Comparison of ENCODE assay signal across 1 cellular context in genomic region chr22:37196539-37197450, GRCh38.
A peak's percentile ranks its signal among the peaks of the same experiment; 100 is the strongest.
TF ChIP-seq lines count a peak whose summit lies in the region.

No MANE protein-coding gene starts in this region.

TF ChIP-seq in HepG2, 621 proteins besides CTCF, POLR2A, EP300 and RAD21 (continued from another document and continues in another):
- TF ChIP-seq SKIL (CRISPR knock-in tag; IDR thresholded peaks at IDR 0.05; ENCODE audit: borderline replicate concordance), result 0 out of 2 replicates have a peak, but pooled peaks have one; percentile 39
- peak; percentile 16; the same call in 1 of the 2 replicates for TF ChIP-seq YEATS4 (CRISPR knock-in tag; IDR thresholded peaks at IDR 0.05; ENCODE audit: borderline replicate concordance)
- no peak for TF ChIP-seq ZNF143 (CRISPR knock-in tag; IDR thresholded peaks at IDR 0.05)
- TF ChIP-seq KMT2B (CRISPR knock-in tag; IDR thresholded peaks at IDR 0.05), result no peak
- TF ChIP-seq ZNF343 (CRISPR knock-in tag; IDR thresholded peaks at IDR 0.05), result 0 out of 2 replicates have a peak, but pooled peaks have one; percentile 80
- peak; percentile 52; the same call in 1 of the 2 replicates for TF ChIP-seq ZFP90 (CRISPR knock-in tag; IDR thresholded peaks at IDR 0.05; ENCODE audit: borderline replicate concordance)
- peak; percentile 98; the same call in 1 of the 2 replicates for TF ChIP-seq ZBTB46 (CRISPR knock-in tag; IDR thresholded peaks at IDR 0.05; ENCODE audit: borderline replicate concordance)
- 0 out of 2 replicates have a peak, but pooled peaks have one; percentile 59 for TF ChIP-seq NCOA1 (CRISPR knock-in tag; IDR thresholded peaks at IDR 0.05)
- TF ChIP-seq ZBTB8A (CRISPR knock-in tag; IDR thresholded peaks at IDR 0.05; ENCODE audit: borderline replicate concordance, low read depth), result no peak
- TF ChIP-seq AKAP8 (CRISPR knock-in tag; IDR thresholded peaks at IDR 0.05), result 0 out of 2 replicates have a peak, but pooled peaks have one; percentile 62
- peak; percentile 89 for TF ChIP-seq PATZ1 (CRISPR knock-in tag; IDR thresholded peaks at IDR 0.05)
- peak; percentile 41; the same call in 1 of the 2 replicates for TF ChIP-seq UBTF (CRISPR knock-in tag; IDR thresholded peaks at IDR 0.05)
- TF ChIP-seq ARNT (IDR thresholded peaks at IDR 0.05), result no peak
- peak; percentile 40; the same call in 1 of the 2 replicates for TF ChIP-seq ZMYM3 (CRISPR knock-in tag; IDR thresholded peaks at IDR 0.05)
- TF ChIP-seq ZNF772 (CRISPR knock-in tag; IDR thresholded peaks at IDR 0.05), result 0 out of 2 replicates have a peak, but pooled peaks have one; percentile 28
- TF ChIP-seq ATF3 (CRISPR knock-in tag; IDR thresholded peaks at IDR 0.05), result no peak; the same call in none of the 2 replicates
- peak; percentile 89 for TF ChIP-seq ZBTB7B (CRISPR knock-in tag; IDR thresholded peaks at IDR 0.05)
- no peak for TF ChIP-seq NR3C1 (CRISPR knock-in tag; IDR thresholded peaks at IDR 0.05)
- TF ChIP-seq ARID2 (CRISPR knock-in tag; IDR thresholded peaks at IDR 0.05; ENCODE audit: borderline replicate concordance), result no peak
- TF ChIP-seq RARA (CRISPR knock-in tag; IDR thresholded peaks at IDR 0.05), result peak; percentile 50; the same call in 1 of the 2 replicates
- no peak for TF ChIP-seq PTBP1 (IDR thresholded peaks at IDR 0.05; ENCODE audit: low read depth, low read length, poor library complexity, severe bottlenecking)
- TF ChIP-seq ZNF570 (CRISPR knock-in tag; IDR thresholded peaks at IDR 0.05; ENCODE audit: borderline replicate concordance), result 0 out of 2 replicates have a peak, but pooled peaks have one; percentile 73
- TF ChIP-seq ZNF883 (CRISPR knock-in tag; IDR thresholded peaks at IDR 0.05; ENCODE audit: not compliant biosample characterization), result no peak
- peak; percentile 69; the same call in 1 of the 2 replicates for TF ChIP-seq SPEN (CRISPR knock-in tag; IDR thresholded peaks at IDR 0.05; ENCODE audit: low read depth)
- peak; percentile 97 for TF ChIP-seq PRDM10 (CRISPR knock-in tag; IDR thresholded peaks at IDR 0.05; ENCODE audit: low read depth)
- TF ChIP-seq HMGXB3 (CRISPR knock-in tag; IDR thresholded peaks at IDR 0.05; ENCODE audit: borderline replicate concordance), result no peak
- TF ChIP-seq HDAC2 (CRISPR knock-in tag; IDR thresholded peaks at IDR 0.05), result 0 out of 2 replicates have a peak, but pooled peaks have one; percentile 31
- no peak for TF ChIP-seq ZNF274 (CRISPR knock-in tag; IDR thresholded peaks at IDR 0.05)
- TF ChIP-seq ZNF33B (CRISPR knock-in tag; IDR thresholded peaks at IDR 0.05), result no peak
- TF ChIP-seq ZNF432 (CRISPR knock-in tag; IDR thresholded peaks at IDR 0.05; ENCODE audit: borderline replicate concordance), result no peak
- TF ChIP-seq POLR2G (IDR thresholded peaks at IDR 0.05; ENCODE audit: low read depth, low read length), result no peak; the same call in 1 of the 2 replicates
- TF ChIP-seq RFX5 (IDR thresholded peaks at IDR 0.05; ENCODE audit: low read depth, low read length), result no peak
- TF ChIP-seq HNF1B (CRISPR knock-in tag; IDR thresholded peaks at IDR 0.05), result 0 out of 2 replicates have a peak, but pooled peaks have one; percentile 20
- TF ChIP-seq SNRNP70 (IDR thresholded peaks at IDR 0.05; ENCODE audit: low read depth, low read length), result no peak
- TF ChIP-seq KDM6A (CRISPR knock-in tag; IDR thresholded peaks at IDR 0.05; ENCODE audit: low read depth), result peak; percentile 59; the same call in 1 of the 2 replicates
- TF ChIP-seq MYNN (CRISPR knock-in tag; IDR thresholded peaks at IDR 0.05; ENCODE audit: low read depth), result no peak
- TF ChIP-seq ZFAT (CRISPR knock-in tag; conservative IDR thresholded peaks at IDR 0.05), result no peak
- TF ChIP-seq ZNF747 (CRISPR knock-in tag; IDR thresholded peaks at IDR 0.05; ENCODE audit: borderline replicate concordance), result 0 out of 2 replicates have a peak, but pooled peaks have one; percentile 56
- TF ChIP-seq PITX1 (CRISPR knock-in tag; IDR thresholded peaks at IDR 0.05), result peak; percentile 93
